Comparison of ENCODE assay signal across 15 cellular contexts in genomic region chr18:51614033-51614432, GRCh38.
DNase-seq lines count a peak whose midpoint lies in the region; ATAC-seq, FAIRE-seq and TF ChIP-seq lines count a peak whose summit lies in the region.
"Had no signal": no experiment of that assay in that cellular context is flagged by ENCODE, and none has a peak within 500 bp of the region (broad histone marks: within the 10 kb centered on the region; RNA-seq: fewer than 3 reads in every experiment).

No MANE protein-coding gene starts in this region.

- intact Hi-C loops in body of pancreas (cut with DNase I): no loop called here
- intact Hi-C loops in tibial artery (cut with DNase I; ENCODE audit: low total_unique reads): no loop called here

- H3K9me3 ChIP-seq in body of pancreas (no peaks in the 10 kb centered on the region), tibial artery (no peaks in the 10 kb centered on the region)
- H3K9me3 ChIP-seq: colonic mucosa had no signal

- H3K4me3 ChIP-seq in body of pancreas (no peak overlapping the region), tibial artery (no peak overlapping the region)
- H3K4me3 ChIP-seq: colonic mucosa had no signal

- H3K27ac ChIP-seq in body of pancreas (no peak overlapping the region), caudate nucleus (ENCODE audit: low read depth, low read length) (no peak overlapping the region), tibial artery (no peak overlapping the region)
- H3K27ac ChIP-seq: colonic mucosa had no signal

- DNase-seq in A172 (ENCODE audit: low spot score): peak; percentile 76
- peak; percentile 93 for DNase-seq in NCI-H226
- DNase-seq in body of pancreas: peak in 3 of 4 donors; percentile 15 to 35 (median 21)
- DNase-seq in caudate nucleus (lab: John Stamatoyannopoulos, UW): no peak
- no peak for DNase-seq in T-helper 9 cell
- DNase-seq in tibial artery: no peak
- DNase-seq in SKM-1 treated with dmso at 0.1 percent for 144 hours (lab: John Stamatoyannopoulos, UW; ENCODE audit: unreplicated experiment): no peak
- DNase-seq: activated CD8-positive, alpha-beta T cell treated with anti-CD3 and anti-CD28 coated beads for 36 hours; colonic mucosa; DMS79; GOT3; NCI-H1436 treated with DMSO at 0.1 percent for 48 hours; NCI-H82 had no signal

- 23 to 28% methylated on average over 5 of the region's 5 CpGs for WGBS in body of pancreas, 2 donors

- no peak for TF ChIP-seq CTCF in body of pancreas (IDR thresholded peaks at IDR 0.05)
- TF ChIP-seq CTCF in tibial artery (IDR thresholded peaks at IDR 0.05): no peak

- ATAC-seq in body of pancreas: no peak
- ATAC-seq: activated CD8-positive, alpha-beta T cell treated with anti-CD3 and anti-CD28 coated beads for 36 hours had no signal

- H3K36me3 ChIP-seq in body of pancreas (replicated peaks in 1 of 2; ENCODE audit: insufficient read depth in 1 of 2, low read depth in 2 of 2) (no peaks in the 10 kb centered on the region), tibial artery (no peaks in the 10 kb centered on the region)
- H3K36me3 ChIP-seq: colonic mucosa had no signal

- H3K4me1 ChIP-seq in body of pancreas (no peaks in the 10 kb centered on the region), tibial artery (no peaks in the 10 kb centered on the region)
- H3K4me1 ChIP-seq: colonic mucosa had no signal

- FAIRE-seq in islet of Langerhans (lab: Jason Lieb, UNC): peak; percentile 5
- FAIRE-seq: frontal cortex had no signal

- H3K27me3 ChIP-seq in body of pancreas (no peaks in the 10 kb centered on the region), tibial artery (no peaks in the 10 kb centered on the region)
- H3K27me3 ChIP-seq: colonic mucosa had no signal

- no peak for TF ChIP-seq POLR2A in body of pancreas (IDR thresholded peaks at IDR 0.05)

Comparison
In these comparisons a context has a peak if more than half of its experiments do, and no peak if none do; other contexts are left out.
1. DNase-seq: peak in A172 (single experiment), NCI-H226 (single experiment) and body of pancreas (3 of 4); none in caudate nucleus (0 of 61), T-helper 9 cell (single experiment), tibial artery (0 of 2) and SKM-1 treated with dmso at 0.1 percent for 144 hours (single experiment).